In the genomic region with DNA sequence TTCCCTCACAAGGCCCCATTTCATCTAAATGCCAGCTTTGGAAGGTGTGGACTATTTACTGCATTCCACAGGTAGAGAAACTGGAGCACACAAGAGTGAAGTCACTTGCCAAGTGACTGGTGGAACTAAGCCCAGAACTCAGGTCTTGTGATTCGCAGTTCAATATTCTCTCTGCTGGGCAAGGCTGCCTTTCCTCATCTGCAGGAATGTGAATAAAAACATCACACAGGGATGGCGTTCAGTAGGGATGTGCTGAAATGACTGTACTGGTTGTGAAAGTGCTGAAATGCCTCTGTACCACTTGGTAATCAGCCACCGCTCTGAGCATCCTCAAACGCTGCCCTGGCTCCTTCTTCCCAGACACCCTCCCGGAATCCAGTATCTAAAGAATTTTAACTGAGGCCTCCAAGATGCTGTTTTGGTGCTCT, we compare ENCODE assay signal across 15 cellular contexts.
A peak's percentile ranks its signal among the peaks of the same experiment; 100 is the strongest.
DNase-seq lines count a peak whose midpoint lies in the region; ATAC-seq and TF ChIP-seq lines count a peak whose summit lies in the region.
"Had no signal": no experiment of that assay in that cellular context is flagged by ENCODE, and none has a peak within 500 bp of the region (broad histone marks: within the 10 kb centered on the region; RNA-seq: fewer than 3 reads in every experiment).

No MANE protein-coding gene starts in this region.

- H3K4me1 ChIP-seq in PC-3 (ENCODE audit: insufficient read depth, low read length): peaks cover 42% of the 10 kb centered on the region

- H3K9me3 ChIP-seq in PC-3 (ENCODE audit: low read length): no peaks in the 10 kb centered on the region

- H3K9ac ChIP-seq in PC-3 (ENCODE audit: low read length): no peak overlapping the region

- H3K4me3 ChIP-seq in AG10803 (ENCODE audit: low read length): no peak overlapping the region
- no peak overlapping the region for H3K4me3 ChIP-seq in PC-3 (ENCODE audit: low read length)

- H4K20me1 ChIP-seq in PC-3 (ENCODE audit: low read length): no peaks in the 10 kb centered on the region

- H3K4me3 Mint-ChIP-seq in stimulated activated naive CD8-positive, alpha-beta T cell treated with anti-CD3 and anti-CD28 coated beads, Interleukin-15, amount 100 ng/mL, for 72 hours: no peak overlapping the region
- H3K4me3 Mint-ChIP-seq: activated naive CD4-positive, alpha-beta T cell treated with anti-CD3 and anti-CD28 coated beads, Interleukin-2, amount 10 ng/mL, durations not matched to agents 7 days and 5 days; naive B cell; type B pancreatic cell had no signal

- no peaks in the 10 kb centered on the region for H3K9me2 ChIP-seq in PC-3 (replicated peaks; ENCODE audit: low read length)

- DNase-seq in AG10803 (ENCODE audit: low read depth) (peak; percentile 99), PC-3 (peak; percentile 73), mucosa of gallbladder (ENCODE audit: low spot score) (peak; percentile 84), SW 1271 (lab: John Stamatoyannopoulos, UW) (no peak)
- DNase-seq in activated naive CD4-positive, alpha-beta T cell treated with anti-CD3 and anti-CD28 coated beads, Interleukin-2, amount 50 U/mL, for 16 hours: no peak
- no peak for DNase-seq in stimulated activated naive CD8-positive, alpha-beta T cell treated with anti-CD3 and anti-CD28 coated beads, Interleukin-15, amount 100 ng/mL, for 72 hours
- DNase-seq: activated naive CD4-positive, alpha-beta T cell treated with anti-CD3 and anti-CD28 coated beads, Interleukin-2, amount 10 ng/mL, durations not matched to agents 7 days and 5 days; effector CD4-positive, alpha-beta T cell; naive B cell; NCI-H187; NK-92 treated with Interleukin-12 subunit alpha and Interleukin-12 subunit beta, amount 100 ng/mL, for 24 hours; small intestine had no signal

- no peak overlapping the region for H2AFZ ChIP-seq in PC-3 (ENCODE audit: low read length)

- POLR2A ChIA-PET in PC-3 (lab: Charles Lee; ENCODE audit: unreplicated experiment): interaction anchor here (0.6 kb wide), 1 partner anchor 111 kb away, joined by 6 read pairs; no protein-coding TSS in a partner anchor

- BruUV-seq in PC-3 (replicated peaks; lab: Mats Ljungman, UMichigan): no TSS peak

- no peak for TF ChIP-seq CTCF in AG10803 (conservative IDR thresholded peaks at IDR 0.05; ENCODE audit: low read length)
- no peak for TF ChIP-seq CTCF in PC-3 (conservative IDR thresholded peaks at IDR 0.05; ENCODE audit: low read depth, low read length)

- H3K27me3 ChIP-seq in PC-3 (ENCODE audit: low read length): no peaks in the 10 kb centered on the region

- H3K4me2 ChIP-seq in PC-3 (ENCODE audit: low read length): no peak overlapping the region

- CTCF ChIA-PET in PC-3 (lab: Charles Lee): no interaction called here

- H3K27ac Mint-ChIP-seq in stimulated activated naive CD8-positive, alpha-beta T cell treated with anti-CD3 and anti-CD28 coated beads, Interleukin-15, amount 100 ng/mL, for 72 hours: no peak overlapping the region
- H3K27ac Mint-ChIP-seq: activated naive CD4-positive, alpha-beta T cell treated with anti-CD3 and anti-CD28 coated beads, Interleukin-2, amount 10 ng/mL, durations not matched to agents 7 days and 5 days; type B pancreatic cell had no signal

- no peaks in the 10 kb centered on the region for H3K9me3 Mint-ChIP-seq in stimulated activated naive CD8-positive, alpha-beta T cell treated with anti-CD3 and anti-CD28 coated beads, Interleukin-15, amount 100 ng/mL, for 72 hours
- H3K9me3 Mint-ChIP-seq: activated naive CD4-positive, alpha-beta T cell treated with anti-CD3 and anti-CD28 coated beads, Interleukin-2, amount 10 ng/mL, durations not matched to agents 7 days and 5 days; naive B cell had no signal

- no peaks in the 10 kb centered on the region for H3K36me3 ChIP-seq in PC-3 (ENCODE audit: low read depth, low read length)

- intact Hi-C loops in PC-3 (cut with micrococcal nuclease): loop anchor here (1.0 kb wide), 1 partner anchor 10 kb away; no protein-coding TSS in a partner anchor

- H3K79me2 ChIP-seq in PC-3 (ENCODE audit: low read length): no peaks in the 10 kb centered on the region

- peaks cover 6% of the 10 kb centered on the region for H3K4me1 Mint-ChIP-seq in stimulated activated naive CD8-positive, alpha-beta T cell treated with anti-CD3 and anti-CD28 coated beads, Interleukin-15, amount 100 ng/mL, for 72 hours

- no peaks in the 10 kb centered on the region for H3K27me3 Mint-ChIP-seq in stimulated activated naive CD8-positive, alpha-beta T cell treated with anti-CD3 and anti-CD28 coated beads, Interleukin-15, amount 100 ng/mL, for 72 hours
- H3K27me3 Mint-ChIP-seq: activated naive CD4-positive, alpha-beta T cell treated with anti-CD3 and anti-CD28 coated beads, Interleukin-2, amount 10 ng/mL, durations not matched to agents 7 days and 5 days; naive B cell had no signal

- peak; percentile 65 for ATAC-seq in PC-3
- ATAC-seq in esophagus mucosa: peak; percentile 31
- ATAC-seq in HG02623 (IDR thresholded peaks at IDR 0.05; ENCODE audit: unreplicated experiment): no peak
- ATAC-seq in stimulated activated naive CD8-positive, alpha-beta T cell treated with anti-CD3 and anti-CD28 coated beads, Interleukin-15, amount 100 ng/mL, for 72 hours: no peak

- H3K27ac ChIP-seq in PC-3 (ENCODE audit: low read length): no peak overlapping the region

- H3F3A ChIP-seq in PC-3 (ENCODE audit: low read length, unreplicated experiment): no peaks in the 10 kb centered on the region

Comparison
In these comparisons a context has a peak if more than half of its experiments do, and no peak if none do; other contexts are left out.
1. DNase-seq: peak in AG10803 (single experiment), PC-3 (single experiment) and mucosa of gallbladder (single experiment); none in SW 1271 (0 of 2), activated naive CD4-positive, alpha-beta T cell treated with anti-CD3 and anti-CD28 coated beads, Interleukin-2, amount 50 U/mL, for 16 hours (single experiment) and stimulated activated naive CD8-positive, alpha-beta T cell treated with anti-CD3 and anti-CD28 coated beads, Interleukin-15, amount 100 ng/mL, for 72 hours (0 of 2).
2. ATAC-seq: peak in PC-3 (single experiment) and esophagus mucosa (single experiment); none in HG02623 (single experiment) and stimulated activated naive CD8-positive, alpha-beta T cell treated with anti-CD3 and anti-CD28 coated beads, Interleukin-15, amount 100 ng/mL, for 72 hours (single experiment).